11 cellular contexts compared by ENCODE assay signal in genomic region chr1:107930292-107930691, GRCh38. TPM values are rescaled to one million over a fixed set of nuclear protein-coding genes. Genes with fewer than 3 reads are reported as not detected.
"Had no signal": no experiment of that assay in that cellular context is flagged by ENCODE, and none has a peak within 500 bp of the region (broad histone marks: within the 10 kb centered on the region; RNA-seq: fewer than 3 reads in every experiment).

No MANE protein-coding gene starts in this region.

- H3K27ac ChIP-seq: GM23248 had no signal

- FAIRE-seq: H1, H54 had no signal

- ATAC-seq: GM23338, HCT116 had no signal

- H3K9me3 ChIP-seq: HAP-1 had no signal

- H3K4me3 ChIP-seq: GM23248, GM23338, HAP-1 had no signal

- H3K4me2 ChIP-seq: GM23338 had no signal

- H3K9ac ChIP-seq: GM23248 had no signal

- H3K27ac Mint-ChIP-seq: GM23338, H9, HFFc6 had no signal

- DNase-seq: GM23248, GOT3, H7, H9, HCEC 1CT, HFFc6 had no signal

- H3K4me1 ChIP-seq: HAP-1 had no signal

- H2AFZ ChIP-seq: GM23248, GM23338 had no signal

- H3K36me3 ChIP-seq: HAP-1 had no signal

- H3K9me3 Mint-ChIP-seq: GM23338, H9, HFFc6 had no signal

- H3K4me3 Mint-ChIP-seq: GM23338, H9, HFFc6 had no signal

RNA-seq across cellular contexts. Expression of gene VAV3, which starts 34.7 kb away (rescaled TPM):
- total RNA-seq: HFFc6 had no signal
